ENCODE assay signal across 8 cellular contexts in genomic region chr15:59918994-59919951, GRCh38.
DNase-seq lines count a peak whose midpoint lies in the region; ATAC-seq and TF ChIP-seq lines count a peak whose summit lies in the region.

No MANE protein-coding gene starts in this region.

- DNase-seq in activated naive CD4-positive, alpha-beta T cell treated with Interleukin-2 at 50 U/mL for 16 hours = peak; percentile 55
- no peak for DNase-seq in activated naive CD4-positive, alpha-beta T cell (lab: John Stamatoyannopoulos, UW)
- peak; percentile 77 for DNase-seq in activated T-cell treated with anti-CD3 and anti-CD28 coated beads, Interleukin-2, amount 50 U/mL, for 24 hours
- DNase-seq in stimulated activated CD4-positive, alpha-beta T cell treated with anti-CD3 and anti-CD28 coated beads, Interleukin-12 subunit alpha, Interleukin-12 subunit beta, amount 100 ng/mL, for 4 hours = peak; percentile 21
- no peak for DNase-seq in NCI-H2029 treated with DMSO at 0.1 percent for 48 hours (lab: John Stamatoyannopoulos, UW)
- no peak for DNase-seq in effector CD8-positive, alpha-beta T cell (lab: John Stamatoyannopoulos, UW)
- DNase-seq in transverse colon = no peak

- H3K27me3 Mint-ChIP-seq in activated T-cell treated with anti-CD3 and anti-CD28 coated beads, Interleukin-2, amount 50 U/mL, for 24 hours = peaks cover 7% of the 10 kb centered on the region

- H3K9me3 ChIP-seq in transverse colon = no peaks in the 10 kb centered on the region

- H3K27ac ChIP-seq in transverse colon = no peak overlapping the region

- peaks cover 25% of the 10 kb centered on the region for H3K27me3 ChIP-seq in transverse colon

- no peak overlapping the region for H3K4me3 ChIP-seq in transverse colon

- no peak for TF ChIP-seq POLR2A in transverse colon (IDR thresholded peaks at IDR 0.05)

- no peaks in the 10 kb centered on the region for H3K4me1 ChIP-seq in transverse colon

- peak overlapping the region; percentile 62 for H3K4me3 Mint-ChIP-seq in activated T-cell treated with anti-CD3 and anti-CD28 coated beads, Interleukin-2, amount 50 U/mL, for 24 hours

- H3K9me3 Mint-ChIP-seq in activated T-cell treated with anti-CD3 and anti-CD28 coated beads, Interleukin-2, amount 50 U/mL, for 24 hours = no peaks in the 10 kb centered on the region

- ATAC-seq in HG03460 (IDR thresholded peaks at IDR 0.05; ENCODE audit: unreplicated experiment) = peak; percentile 84

- 74 to 77% methylated on average over 6 to 11 of the region's 11 CpGs for WGBS in transverse colon (ENCODE audit: low coverage in 1 of 2), 2 donors

- H3K36me3 Mint-ChIP-seq in activated T-cell treated with anti-CD3 and anti-CD28 coated beads, Interleukin-2, amount 50 U/mL, for 24 hours (ENCODE audit: low read depth) = no peaks in the 10 kb centered on the region

- intact Hi-C loops in transverse colon (cut with DNase I; ENCODE audit: low total_unique reads) = no loop called here

- no peak for TF ChIP-seq EP300 in transverse colon (IDR thresholded peaks at IDR 0.05; ENCODE audit: low read depth)

- in situ Hi-C loops in transverse colon (cut with MboI; ENCODE audit: low pct_ligation_motif_present in 1 of 4, low pct_unique_long_range_greater_than_20kb in 1 of 4, low sequenced_read_pairs in 3 of 4) = loop anchor here in 1 of 4 donors (25.0 kb wide), 1 partner anchor 368 kb away; no protein-coding TSS in a partner anchor

- no peaks in the 10 kb centered on the region for H3K36me3 ChIP-seq in transverse colon

- H3K27ac Mint-ChIP-seq in activated T-cell treated with anti-CD3 and anti-CD28 coated beads, Interleukin-2, amount 50 U/mL, for 24 hours = peak overlapping the region; percentile 99

- H3K4me1 Mint-ChIP-seq in activated T-cell treated with anti-CD3 and anti-CD28 coated beads, Interleukin-2, amount 50 U/mL, for 24 hours (ENCODE audit: low read depth) = peaks cover 46% of the 10 kb centered on the region

- TF ChIP-seq CTCF in transverse colon (IDR thresholded peaks at IDR 0.05) = no peak

Comparison
In these comparisons a context has a peak if more than half of its experiments do, and no peak if none do; other contexts are left out.
1. DNase-seq: peak in activated naive CD4-positive, alpha-beta T cell treated with Interleukin-2 at 50 U/mL for 16 hours (single experiment), activated T-cell treated with anti-CD3 and anti-CD28 coated beads, Interleukin-2, amount 50 U/mL, for 24 hours (single experiment) and stimulated activated CD4-positive, alpha-beta T cell treated with anti-CD3 and anti-CD28 coated beads, Interleukin-12 subunit alpha, Interleukin-12 subunit beta, amount 100 ng/mL, for 4 hours (single experiment); none in activated naive CD4-positive, alpha-beta T cell (0 of 4), NCI-H2029 treated with DMSO at 0.1 percent for 48 hours (single experiment), effector CD8-positive, alpha-beta T cell (single experiment) and transverse colon (single experiment).